15 cellular contexts compared by ENCODE assay signal in genomic region chr9:23117621-23118020, GRCh38.
DNase-seq lines count a peak whose midpoint lies in the region; ATAC-seq, FAIRE-seq and TF ChIP-seq lines count a peak whose summit lies in the region.
"Had no signal": no experiment of that assay in that cellular context is flagged by ENCODE, and none has a peak within 500 bp of the region (broad histone marks: within the 10 kb centered on the region; RNA-seq: fewer than 3 reads in every experiment).

No MANE protein-coding gene starts in this region.

- no peak for TF ChIP-seq CTCF in glutamatergic neuron (IDR thresholded peaks at IDR 0.05; ENCODE audit: partially characterized antibody, unreplicated experiment)

- FAIRE-seq in GM12892 (lab: Jason Lieb, UNC): no peak

- no peaks in the 10 kb centered on the region for H3K27me3 Mint-ChIP-seq in glutamatergic neuron (ENCODE audit: unreplicated experiment)
- H3K27me3 Mint-ChIP-seq: activated CD4-positive, alpha-beta memory T cell treated with anti-CD3 and anti-CD28 coated beads for 36 hours had no signal

- H3K36me3 Mint-ChIP-seq in glutamatergic neuron (ENCODE audit: unreplicated experiment): no peaks in the 10 kb centered on the region
- H3K36me3 Mint-ChIP-seq: activated CD4-positive, alpha-beta memory T cell treated with anti-CD3 and anti-CD28 coated beads for 36 hours; CD14-positive monocyte had no signal

- TF ChIP-seq POLR2A in GM12892 (IDR thresholded peaks at IDR 0.05; ENCODE audit: low read depth, low read length): no peak

- H3K4me1 ChIP-seq in skeletal muscle satellite cell (ENCODE audit: control insufficient read depth, insufficient read depth, low read length): peaks cover 13% of the 10 kb centered on the region
- H3K4me1 ChIP-seq: suprapubic skin had no signal

- DNase-seq in HPDE6-E6E7 (ENCODE audit: extremely low spot score) (peak; percentile 28), amniotic stem cell (lab: John Stamatoyannopoulos, UW) (peak; percentile 56), glutamatergic neuron (no peak), cortex of kidney (lab: John Stamatoyannopoulos, UW) (no peak), GM12892 (ENCODE audit: insufficient read length) (no peak)
- DNase-seq: activated CD4-positive, alpha-beta memory T cell treated with anti-CD3 and anti-CD28 coated beads for 36 hours; anterior cingulate cortex; DMS79 treated with DMSO at 0.1 percent for 48 hours; foreskin fibroblast; immature natural killer cell; SIG-M5 had no signal

- no peak overlapping the region for H3K4me3 ChIP-seq in skeletal muscle satellite cell (ENCODE audit: low read length)
- H3K4me3 ChIP-seq: suprapubic skin had no signal

- peak overlapping the region; percentile 1 for H3K4me2 ChIP-seq in skeletal muscle satellite cell (ENCODE audit: low read length)

- no peaks in the 10 kb centered on the region for H3K36me3 ChIP-seq in skeletal muscle satellite cell (ENCODE audit: insufficient read depth, low read length)
- H3K36me3 ChIP-seq: suprapubic skin had no signal

- peak overlapping the region; percentile 20 for H3K27ac Mint-ChIP-seq in glutamatergic neuron (ENCODE audit: unreplicated experiment)
- H3K27ac Mint-ChIP-seq: activated CD4-positive, alpha-beta memory T cell treated with anti-CD3 and anti-CD28 coated beads for 36 hours; CD14-positive monocyte; immature natural killer cell had no signal

- no peaks in the 10 kb centered on the region for H3K9me3 Mint-ChIP-seq in glutamatergic neuron (ENCODE audit: unreplicated experiment)

- no peaks in the 10 kb centered on the region for H3K9me3 ChIP-seq in skeletal muscle satellite cell (replicated peaks; ENCODE audit: low read length)
- H3K9me3 ChIP-seq: suprapubic skin had no signal

- H3K4me1 Mint-ChIP-seq in glutamatergic neuron (ENCODE audit: low read depth, unreplicated experiment): peaks cover 5% of the 10 kb centered on the region
- H3K4me1 Mint-ChIP-seq: CD14-positive monocyte, immature natural killer cell had no signal

- no peak overlapping the region for H3K9ac ChIP-seq in skeletal muscle satellite cell (ENCODE audit: low read depth, low read length)

- ATAC-seq in HG03520 (IDR thresholded peaks at IDR 0.05; ENCODE audit: unreplicated experiment): no peak

- no peak overlapping the region for H3K4me3 Mint-ChIP-seq in glutamatergic neuron (ENCODE audit: unreplicated experiment)
- H3K4me3 Mint-ChIP-seq: activated CD4-positive, alpha-beta memory T cell treated with anti-CD3 and anti-CD28 coated beads for 36 hours; CD14-positive monocyte; immature natural killer cell had no signal

- H3K27me3 ChIP-seq in skeletal muscle satellite cell (ENCODE audit: control insufficient read depth, insufficient read depth, low read length): no peaks in the 10 kb centered on the region
- H3K27me3 ChIP-seq: suprapubic skin had no signal

Comparison
In these comparisons a context has a peak if more than half of its experiments do, and no peak if none do; other contexts are left out.
1. DNase-seq: peak in HPDE6-E6E7 (single experiment) and amniotic stem cell (single experiment); none in glutamatergic neuron (single experiment), cortex of kidney (single experiment) and GM12892 (single experiment).